In the genomic region with DNA sequence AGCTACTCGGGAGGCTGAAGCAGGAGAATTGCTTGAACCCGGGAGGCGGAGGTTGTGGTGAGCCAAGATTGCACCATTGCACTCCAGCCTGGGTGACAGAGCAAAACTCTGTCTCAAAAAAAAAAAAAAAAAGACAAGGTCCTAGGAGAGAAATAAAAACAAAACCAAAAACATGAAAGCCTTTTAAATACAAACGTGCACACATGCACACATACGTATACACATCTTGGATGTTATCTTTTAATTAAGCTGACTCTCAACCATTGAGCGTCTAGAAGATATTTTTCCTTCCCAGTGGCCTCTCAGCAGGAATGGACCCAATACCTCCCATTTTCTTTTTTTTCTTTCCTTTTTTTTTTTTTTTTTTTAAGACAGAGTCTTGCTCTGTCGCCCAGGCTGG, we compare ENCODE assay signal across 6 cellular contexts. TPM values are rescaled to one million over a fixed set of nuclear protein-coding genes. Genes with fewer than 3 reads are reported as not detected.
"Had no signal": no experiment of that assay in that cellular context is flagged by ENCODE, and none has a peak within 500 bp of the region (broad histone marks: within the 10 kb centered on the region; RNA-seq: fewer than 3 reads in every experiment).

No MANE protein-coding gene starts in this region.

RNA-seq across cellular contexts. Expression of a gene that starts 9.1 kb away (rescaled TPM):
- total RNA-seq: activated T-helper 1 cell treated with anti-CD3 and anti-CD28 coated beads, Interleukin-12 subunit alpha, Interleukin-12 subunit beta, Interleukin-2, Interleukin-4 antibody, amounts not matched to agents 30 ng/mL and 10 ng/mL and 1 ng/mL, durations not matched to agents 14 hours and 24 hours and 36 hours; astrocyte; body of pancreas; cardiac septum; T-helper 1 cell treated with Interleukin-12 subunit alpha and Interleukin-12 subunit beta and Interleukin-4 antibody, amounts not matched to agents 30 ng/mL and 1 ng/mL, for 36 hours; WTC11 had no signal

RNA-seq across cellular contexts. Expression of a gene that starts 15.0 kb away (rescaled TPM):
- total RNA-seq: activated T-helper 1 cell treated with anti-CD3 and anti-CD28 coated beads, Interleukin-12 subunit alpha, Interleukin-12 subunit beta, Interleukin-2, Interleukin-4 antibody, amounts not matched to agents 30 ng/mL and 10 ng/mL and 1 ng/mL, durations not matched to agents 14 hours and 24 hours and 36 hours; T-helper 1 cell treated with Interleukin-12 subunit alpha and Interleukin-12 subunit beta and Interleukin-4 antibody, amounts not matched to agents 30 ng/mL and 1 ng/mL, for 36 hours had no signal
